ENCODE assay signal across 1 cellular context in genomic region chr2:216090369-216090786, GRCh38.
TF ChIP-seq lines count a peak whose summit lies in the region.

No MANE protein-coding gene starts in this region.

TF ChIP-seq in HepG2, 621 proteins besides CTCF, POLR2A, EP300 and RAD21:
- TF ChIP-seq, protein P1, sequence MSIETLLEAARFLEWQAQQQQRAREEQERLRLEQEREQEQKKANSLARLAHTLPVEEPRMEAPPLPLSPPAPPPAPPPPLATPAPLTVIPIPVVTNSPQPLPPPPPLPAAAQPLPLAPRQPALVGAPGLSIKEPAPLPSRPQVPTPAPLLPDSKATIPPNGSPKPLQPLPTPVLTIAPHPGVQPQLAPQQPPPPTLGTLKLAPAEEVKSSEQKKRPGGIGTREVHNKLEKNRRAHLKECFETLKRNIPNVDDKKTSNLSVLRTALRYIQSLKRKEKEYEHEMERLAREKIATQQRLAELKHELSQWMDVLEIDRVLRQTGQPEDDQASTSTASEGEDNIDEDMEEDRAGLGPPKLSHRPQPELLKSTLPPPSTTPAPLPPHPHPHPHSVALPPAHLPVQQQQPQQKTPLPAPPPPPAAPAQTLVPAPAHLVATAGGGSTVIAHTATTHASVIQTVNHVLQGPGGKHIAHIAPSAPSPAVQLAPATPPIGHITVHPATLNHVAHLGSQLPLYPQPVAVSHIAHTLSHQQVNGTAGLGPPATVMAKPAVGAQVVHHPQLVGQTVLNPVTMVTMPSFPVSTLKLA (IDR thresholded peaks at IDR 0.05) = no peak
- no peak for TF ChIP-seq KDM5A (IDR thresholded peaks at IDR 0.05; ENCODE audit: borderline replicate concordance, low read length)
- peak; percentile 49 to 75; a peak in 3 of 4 replicates for TF ChIP-seq MAFK (conservative IDR thresholded peaks at IDR 0.05 in 1 of 2, IDR thresholded peaks at IDR 0.05 in 1 of 2; ENCODE audit: low read length in 2 of 2)
- TF ChIP-seq MAFF (IDR thresholded peaks at IDR 0.05; ENCODE audit: low read depth, low read length) = 0 out of 2 replicates have a peak, but pooled peaks have one; percentile 18
